Comparison of ENCODE assay signal across 1 cellular context in genomic region chr5:77491783-77492652, GRCh38.
A peak's percentile ranks its signal among the peaks of the same experiment; 100 is the strongest.
TF ChIP-seq lines count a peak whose summit lies in the region.

Gene WDR41, minus strand, starts transcription at chr5:77492316. Its CDS starts 96 bp downstream, at chr5:77492220.

TF ChIP-seq in K562, 482 proteins besides CTCF, POLR2A, EP300 and RAD21 (continued from another document and continues in another):
- TF ChIP-seq SAP30 (IDR thresholded peaks at IDR 0.05; ENCODE audit: borderline replicate concordance, insufficient read depth, low read depth, low read length, poor library complexity, severe bottlenecking): peak; percentile 64
- no peak for TF ChIP-seq ATF1 (CRISPR knock-in tag; IDR thresholded peaks at IDR 0.05)
- peak; percentile 68 for TF ChIP-seq ATF1 (tag; IDR thresholded peaks at IDR 0.05)
- TF ChIP-seq MYC (IDR thresholded peaks at IDR 0.05; ENCODE audit: low read depth, low read length): peak; percentile 61; the same call in 1 of the 2 replicates
- no peak for TF ChIP-seq MYC (CRISPR knock-in tag; IDR thresholded peaks at IDR 0.05; ENCODE audit: borderline replicate concordance, low read depth)
- TF ChIP-seq ZFP36 (IDR thresholded peaks at IDR 0.05; ENCODE audit: low read depth, low read length, partially characterized antibody): peak; percentile 14
- 0 out of 2 replicates have a peak, but pooled peaks have one; percentile 7 for TF ChIP-seq ZBTB33 (CRISPR knock-in tag; IDR thresholded peaks at IDR 0.05)
- TF ChIP-seq TCF7 (IDR thresholded peaks at IDR 0.05; ENCODE audit: borderline replicate concordance): no peak
- peak; percentile 15; the same call in 1 of the 2 replicates for TF ChIP-seq BCOR (IDR thresholded peaks at IDR 0.05)
- TF ChIP-seq CREB3 (tag; conservative IDR thresholded peaks at IDR 0.05; ENCODE audit: low read depth): no peak
- peak; percentile 87; the same call in 1 of the 2 replicates for TF ChIP-seq FOXP1 (CRISPR knock-in tag; IDR thresholded peaks at IDR 0.05)
- no peak for TF ChIP-seq SREBF2 (CRISPR knock-in tag; IDR thresholded peaks at IDR 0.05)
- TF ChIP-seq NR1H2 (CRISPR knock-in tag; IDR thresholded peaks at IDR 0.05): 0 out of 2 replicates have a peak, but pooled peaks have one; percentile 45
- no peak for TF ChIP-seq ZNF384 (IDR thresholded peaks at IDR 0.05; ENCODE audit: low read depth, low read length)
- TF ChIP-seq IRF1 (CRISPR knock-in tag; IDR thresholded peaks at IDR 0.05; ENCODE audit: borderline replicate concordance): no peak
- peak; percentile 58; the same call in 1 of the 2 replicates for TF ChIP-seq ZNF263 (CRISPR knock-in tag; IDR thresholded peaks at IDR 0.05; ENCODE audit: borderline replicate concordance)
- peak; percentile 32; the same call in 1 of the 2 replicates for TF ChIP-seq ESRRA (IDR thresholded peaks at IDR 0.05; ENCODE audit: borderline replicate concordance, low read depth)
- TF ChIP-seq FOXK2 (conservative IDR thresholded peaks at IDR 0.05 in 1 of 2, IDR thresholded peaks at IDR 0.05 in 1 of 2; ENCODE audit: low read depth in 2 of 2): peak in 1 of 2 experiments; percentile 15; a peak in 1 of 4 replicates
- no peak for TF ChIP-seq HDAC8 (tag; IDR thresholded peaks at IDR 0.05)
- peak; percentile 73 for TF ChIP-seq VEZF1 (CRISPR knock-in tag; IDR thresholded peaks at IDR 0.05)
- 0 out of 2 replicates have a peak, but pooled peaks have one; percentile 7 for TF ChIP-seq ATF4 (CRISPR knock-in tag; IDR thresholded peaks at IDR 0.05)
- TF ChIP-seq ETV6 (IDR thresholded peaks at IDR 0.05; ENCODE audit: borderline replicate concordance in 1 of 2, low read depth in 2 of 2, low read length in 1 of 2): no peak
- 0 out of 2 replicates have a peak, but pooled peaks have one; percentile 55 for TF ChIP-seq ETV6 (CRISPR knock-in tag; IDR thresholded peaks at IDR 0.05; ENCODE audit: borderline replicate concordance)
- TF ChIP-seq YY1 (IDR thresholded peaks at IDR 0.05; ENCODE audit: borderline replicate concordance in 1 of 3, control insufficient read depth in 1 of 3, extremely low read depth in 1 of 3, insufficient read depth in 3 of 3, insufficient read length in 1 of 3, insufficient replicate concordance in 2 of 3, low read depth in 1 of 3, low read length in 2 of 3): peak; percentile 22 to 81 (median 24)
- no peak for TF ChIP-seq HEY1 (CRISPR knock-in tag; IDR thresholded peaks at IDR 0.05; ENCODE audit: borderline replicate concordance)
- peak in 1 of 2 experiments; percentile 13; a peak in 1 of 3 replicates for TF ChIP-seq CBX3 (IDR thresholded peaks at IDR 0.05; ENCODE audit: borderline replicate concordance in 1 of 2, low read length in 2 of 2)
- TF ChIP-seq ZNF778 (CRISPR knock-in tag; IDR thresholded peaks at IDR 0.05): no peak
- 0 out of 2 replicates have a peak, but pooled peaks have one; percentile 46 for TF ChIP-seq LARP7 (IDR thresholded peaks at IDR 0.05)
- TF ChIP-seq HMGXB4 (CRISPR knock-in tag; IDR thresholded peaks at IDR 0.05): peak; percentile 67
- TF ChIP-seq TEAD1 (CRISPR knock-in tag; IDR thresholded peaks at IDR 0.05): peak in 1 of 2 experiments; percentile 94; a peak in 2 of 4 replicates
- TF ChIP-seq NRF1 (conservative IDR thresholded peaks at IDR 0.05 in 1 of 2, IDR thresholded peaks at IDR 0.05 in 1 of 2): peak; percentile 89 to 90
- TF ChIP-seq SIN3B (IDR thresholded peaks at IDR 0.05; ENCODE audit: low read depth): peak; percentile 25; the same call in 1 of the 2 replicates
- TF ChIP-seq MTA3 (IDR thresholded peaks at IDR 0.05; ENCODE audit: borderline replicate concordance): peak; percentile 97
- TF ChIP-seq EGR1 (conservative IDR thresholded peaks at IDR 0.05): peak; percentile 91
- no peak for TF ChIP-seq SAFB2 (IDR thresholded peaks at IDR 0.05; ENCODE audit: borderline replicate concordance, low read depth, low read length, severe bottlenecking)
- peak; percentile 84 for TF ChIP-seq PCBP1 (IDR thresholded peaks at IDR 0.05; ENCODE audit: low read depth, low read length, poor library complexity, severe bottlenecking)
- TF ChIP-seq RBBP5 (IDR thresholded peaks at IDR 0.05; ENCODE audit: borderline replicate concordance, insufficient read depth, low read length, poor library complexity, severe bottlenecking): peak; percentile 98
- TF ChIP-seq SMARCA4 (IDR thresholded peaks at IDR 0.05): no peak
- 0 out of 2 replicates have a peak, but pooled peaks have one; percentile 51 for TF ChIP-seq ELF2 (CRISPR knock-in tag; IDR thresholded peaks at IDR 0.05)
- no peak for TF ChIP-seq ZNF274 (IDR thresholded peaks at IDR 0.05; ENCODE audit: borderline replicate concordance, low read depth, low read length)
- peak; percentile 65; the same call in 1 of the 2 replicates for TF ChIP-seq BHLHE40 (IDR thresholded peaks at IDR 0.05; ENCODE audit: low read length)
- 0 out of 2 replicates have a peak, but pooled peaks have one; percentile 48 for TF ChIP-seq REST (CRISPR knock-in tag; IDR thresholded peaks at IDR 0.05; ENCODE audit: low read depth)
- TF ChIP-seq CREB5 (CRISPR knock-in tag; IDR thresholded peaks at IDR 0.05): no peak
- TF ChIP-seq XRCC3 (IDR thresholded peaks at IDR 0.05): no peak
- TF ChIP-seq SMARCB1 (IDR thresholded peaks at IDR 0.05; ENCODE audit: insufficient read length, low read depth): no peak
- no peak for TF ChIP-seq NCOR1 (IDR thresholded peaks at IDR 0.05)
- TF ChIP-seq ZNF561 (CRISPR knock-in tag; conservative IDR thresholded peaks at IDR 0.05): no peak
- TF ChIP-seq TAF1 (IDR thresholded peaks at IDR 0.05; ENCODE audit: control insufficient read depth, extremely low read depth, insufficient read depth, low read length, severe bottlenecking): peak; percentile 68
- peak; percentile 8; the same call in 1 of the 2 replicates for TF ChIP-seq GATAD2B (IDR thresholded peaks at IDR 0.05; ENCODE audit: borderline replicate concordance)
- TF ChIP-seq MCM7 (IDR thresholded peaks at IDR 0.05): no peak
- TF ChIP-seq SREBF1 (IDR thresholded peaks at IDR 0.05; ENCODE audit: borderline replicate concordance, low read depth, low read length): no peak
- peak; percentile 68 for TF ChIP-seq SMC3 (conservative IDR thresholded peaks at IDR 0.05; ENCODE audit: insufficient read depth, low read depth, low read length)
- no peak for TF ChIP-seq RBM39 (optimal IDR thresholded peaks at IDR 0.05; ENCODE audit: low read depth, low read length)
- no peak for TF ChIP-seq ZNF354B (CRISPR knock-in tag; IDR thresholded peaks at IDR 0.05)
- peak; percentile 31; the same call in 1 of the 2 replicates for TF ChIP-seq USF1 (CRISPR knock-in tag; IDR thresholded peaks at IDR 0.05)
- no peak for TF ChIP-seq KLF13 (tag; IDR thresholded peaks at IDR 0.05; ENCODE audit: borderline replicate concordance, low read depth)
- no peak for TF ChIP-seq KAT8 (IDR thresholded peaks at IDR 0.05; ENCODE audit: low read depth)
- no peak for TF ChIP-seq FOXJ3 (CRISPR knock-in tag; IDR thresholded peaks at IDR 0.05)
- TF ChIP-seq ZNF77 (CRISPR knock-in tag; IDR thresholded peaks at IDR 0.05): no peak
- TF ChIP-seq ZNF766 (CRISPR knock-in tag; conservative IDR thresholded peaks at IDR 0.05): peak; percentile 75
- no peak for TF ChIP-seq DPF2 (IDR thresholded peaks at IDR 0.05)
